20 cellular contexts compared by ENCODE assay signal in genomic region chr2:65386340-65386739, GRCh38.
"Had no signal": no experiment of that assay in that cellular context is flagged by ENCODE, and none has a peak within 500 bp of the region (broad histone marks: within the 10 kb centered on the region; RNA-seq: fewer than 3 reads in every experiment).

No MANE protein-coding gene starts in this region.

- H3K9me3 ChIP-seq: ascending aorta, breast epithelium, mucosa of descending colon, ovary, sigmoid colon, stomach, thoracic aorta had no signal

- H3K4me3 ChIP-seq: ascending aorta, breast epithelium, mucosa of descending colon, ovary, sigmoid colon, stomach, thoracic aorta had no signal

- DNase-seq: activated CD4-positive, alpha-beta T cell treated with anti-CD3 and anti-CD28 coated beads for 1 hour; activated CD4-positive, alpha-beta T cell treated with anti-CD3 and anti-CD28 coated beads, Interleukin-2, amount 50 U/mL, for 4 hours; activated naive CD4-positive, alpha-beta T cell treated with Interleukin-2 at 50 U/mL for 16 hours; dermis blood vessel endothelial cell; effector memory CD8-positive, alpha-beta T cell; islet precursor cell; mucosa of descending colon; naive thymus-derived CD4-positive, alpha-beta T cell; ovary; sigmoid colon; stimulated activated CD4-positive, alpha-beta T cell treated with anti-CD3 and anti-CD28 coated beads, Interleukin-12 subunit alpha, Interleukin-12 subunit beta, amount 100 ng/mL, for 4 hours; stimulated activated CD4-positive, alpha-beta T cell treated with anti-CD3 and anti-CD28 coated beads, Interleukin-2, amount 100 ng/mL, for 24 hours; stomach; T-helper 9 cell had no signal

- H3K27ac ChIP-seq: ascending aorta, epithelial cell of prostate, ovary, sigmoid colon, thoracic aorta had no signal

- H3K36me3 ChIP-seq: ascending aorta, breast epithelium, ovary, sigmoid colon, stomach, thoracic aorta had no signal

- ATAC-seq: activated T-helper 17 cell treated with anti-CD3 and anti-CD28 coated beads, Interleukin-2, amount 50 U/mL, for 72 hours; effector memory CD8-positive, alpha-beta T cell; left lobe of liver; mucosa of descending colon; naive thymus-derived CD4-positive, alpha-beta T cell had no signal

- H3K27me3 ChIP-seq: ascending aorta, breast epithelium, ovary, sigmoid colon, stomach had no signal
